ENCODE assay signal across 12 cellular contexts in genomic region chr15:68668926-68669600, GRCh38.
"Had no signal": no experiment of that assay in that cellular context is flagged by ENCODE, and none has a peak within 500 bp of the region (broad histone marks: within the 10 kb centered on the region; RNA-seq: fewer than 3 reads in every experiment).

No MANE protein-coding gene starts in this region.

- H3K27ac ChIP-seq: body of pancreas, left ventricle myocardium inferior, neural progenitor cell, pancreas, thyroid gland had no signal

- DNase-seq: activated B cell treated with CpG ODN at 0.5 μM for 24 hours; activated CD4-positive, alpha-beta T cell treated with anti-CD3 and anti-CD28 coated beads for 48 hours; activated CD8-positive, alpha-beta T cell treated with anti-CD3 and anti-CD28 coated beads, Interleukin-2, amount 10 ng/mL, durations not matched to agents 7 days and 5 days; body of pancreas; cortex of kidney; left ventricle myocardium inferior; mammary epithelial cell; pancreas; SK-N-SH; stimulated activated naive CD4-positive, alpha-beta T cell; thyroid gland had no signal

- H3K4me3 ChIP-seq: body of pancreas, left ventricle myocardium inferior, neural progenitor cell, pancreas, thyroid gland had no signal

- H3K4me1 ChIP-seq: body of pancreas, pancreas, thyroid gland had no signal

- H3K9me3 ChIP-seq: body of pancreas, left ventricle myocardium inferior, pancreas, SK-N-SH, thyroid gland had no signal

- H3K4me2 ChIP-seq: neural progenitor cell, SK-N-SH had no signal

- ATAC-seq: activated CD8-positive, alpha-beta T cell treated with anti-CD3 and anti-CD28 coated beads, Interleukin-2, amount 10 ng/mL, durations not matched to agents 7 days and 5 days; body of pancreas; pancreas had no signal

- H3K36me3 ChIP-seq: left ventricle myocardium inferior, neural progenitor cell, pancreas, thyroid gland had no signal

- H3K9ac ChIP-seq: neural progenitor cell, SK-N-SH had no signal

- H3K27me3 ChIP-seq: body of pancreas, neural progenitor cell, pancreas, thyroid gland had no signal
